In the genomic region with DNA sequence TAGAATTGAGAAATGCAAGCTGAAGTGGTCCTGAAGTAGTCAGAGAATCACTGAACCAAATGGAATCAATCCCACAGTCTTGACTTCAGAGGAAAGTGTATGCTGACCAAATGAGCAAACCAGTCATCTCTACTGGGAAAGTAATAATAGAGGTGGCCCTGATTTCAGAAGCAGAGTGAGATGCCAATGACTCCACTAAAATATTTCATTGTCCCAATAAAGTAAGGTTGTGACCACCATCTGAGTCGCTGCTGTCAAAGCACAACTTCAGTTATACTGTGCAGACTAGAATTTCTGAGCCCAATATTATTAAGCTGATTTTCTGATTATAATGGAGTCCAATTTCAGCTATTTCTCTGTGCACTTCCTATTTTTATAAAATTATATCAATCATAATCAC, we compare ENCODE assay signal across 29 cellular contexts.
"Had no signal": no experiment of that assay in that cellular context is flagged by ENCODE, and none has a peak within 500 bp of the region (broad histone marks: within the 10 kb centered on the region; RNA-seq: fewer than 3 reads in every experiment).

No MANE protein-coding gene starts in this region.

- H3K27me3 ChIP-seq: adrenal gland, brain microvascular endothelial cell, heart left ventricle, neural progenitor cell, right atrium auricular region had no signal

- H3K4me3 ChIP-seq: adrenal gland, coronary artery, heart left ventricle, left ventricle myocardium inferior, lung, neural progenitor cell, right atrium auricular region, thoracic aorta had no signal

- DNase-seq: activated CD4-positive, alpha-beta T cell treated with anti-CD3 and anti-CD28 coated beads for 36 hours; activated CD4-positive, CD25-positive, alpha-beta regulatory T cell; activated CD8-positive, alpha-beta memory T cell treated with anti-CD3 and anti-CD28 coated beads, Interleukin-2, amount 10 ng/mL, durations not matched to agents 7 days and 5 days; activated CD8-positive, alpha-beta T cell treated with anti-CD3 and anti-CD28 coated beads, Interleukin-2, amount 10 ng/mL, durations not matched to agents 7 days and 5 days; activated naive CD4-positive, alpha-beta T cell; activated T-cell treated with anti-CD3 and anti-CD28 coated beads, Interleukin-2, amount 50 U/mL, for 48 hours; adrenal gland; aorta; brain microvascular endothelial cell; effector memory CD8-positive, alpha-beta T cell; heart left ventricle; kidney glomerular epithelial cell; left ventricle myocardium inferior; mesendoderm; natural killer cell; occipital lobe; stimulated activated CD4-positive, alpha-beta T cell treated with anti-CD3 and anti-CD28 coated beads, Interleukin-15, amount 100 ng/mL, for 24 hours; T-helper 1 cell; trophoblast cell had no signal

- H3K36me3 ChIP-seq: adrenal gland, brain microvascular endothelial cell, heart left ventricle, left ventricle myocardium inferior, neural progenitor cell, right atrium auricular region, thoracic aorta had no signal

- H3K36me3 Mint-ChIP-seq: activated CD8-positive, alpha-beta memory T cell treated with anti-CD3 and anti-CD28 coated beads, Interleukin-2, amount 10 ng/mL, durations not matched to agents 7 days and 5 days; activated naive CD4-positive, alpha-beta T cell treated with anti-CD3 and anti-CD28 coated beads, Interleukin-2, amount 50 U/mL, for 72 hours; natural killer cell; neural progenitor cell had no signal

- H3K9me3 Mint-ChIP-seq: activated naive CD4-positive, alpha-beta T cell treated with anti-CD3 and anti-CD28 coated beads, Interleukin-2, amount 50 U/mL, for 72 hours; activated T-helper 2 cell treated with anti-CD3 and anti-CD28 coated beads, Interferon-gamma antibody, Interleukin-2, Interleukin-4, amounts not matched to agents 10 μg/mL and 5 μg/mL and 100 μg/mL, durations not matched to agents 14 hours and 24 hours and 36 hours; effector memory CD8-positive, alpha-beta T cell; natural killer cell; neural progenitor cell; stimulated activated naive CD8-positive, alpha-beta T cell treated with anti-CD3 and anti-CD28 coated beads, Interleukin-15, Interleukin-2, amounts not matched to agents 100 ng/mL and 50 ng/mL, for 24 hours; T-helper 2 cell treated with Interferon-gamma antibody and Interleukin-4, amounts not matched to agents 5 μg/mL and 100 μg/mL, for 36 hours had no signal

- H3K4me1 ChIP-seq: adrenal gland, neural progenitor cell had no signal

- H3K9me3 ChIP-seq: adrenal gland, heart left ventricle, left ventricle myocardium inferior, right atrium auricular region, thoracic aorta had no signal

- H3K27ac Mint-ChIP-seq: activated CD4-positive, alpha-beta T cell treated with anti-CD3 and anti-CD28 coated beads for 36 hours; activated CD8-positive, alpha-beta memory T cell treated with anti-CD3 and anti-CD28 coated beads, Interleukin-2, amount 10 ng/mL, durations not matched to agents 7 days and 5 days; activated CD8-positive, alpha-beta T cell treated with anti-CD3 and anti-CD28 coated beads, Interleukin-2, amount 10 ng/mL, durations not matched to agents 7 days and 5 days; activated naive CD4-positive, alpha-beta T cell treated with anti-CD3 and anti-CD28 coated beads, Interleukin-2, amount 50 U/mL, for 72 hours; activated T-helper 2 cell treated with anti-CD3 and anti-CD28 coated beads, Interferon-gamma antibody, Interleukin-2, Interleukin-4, amounts not matched to agents 10 μg/mL and 5 μg/mL and 100 μg/mL, durations not matched to agents 14 hours and 24 hours and 36 hours; effector memory CD8-positive, alpha-beta T cell; natural killer cell; neural progenitor cell; stimulated activated naive CD8-positive, alpha-beta T cell treated with anti-CD3 and anti-CD28 coated beads, Interleukin-15, Interleukin-2, amounts not matched to agents 100 ng/mL and 50 ng/mL, for 24 hours; T-helper 2 cell treated with Interferon-gamma antibody and Interleukin-4, amounts not matched to agents 5 μg/mL and 100 μg/mL, for 36 hours had no signal

- H3K4me2 ChIP-seq: neural progenitor cell had no signal

- H2AFZ ChIP-seq: neural progenitor cell had no signal

- H3K9ac ChIP-seq: neural progenitor cell had no signal

- H3K4me1 Mint-ChIP-seq: activated CD8-positive, alpha-beta memory T cell treated with anti-CD3 and anti-CD28 coated beads, Interleukin-2, amount 10 ng/mL, durations not matched to agents 7 days and 5 days; natural killer cell; neural progenitor cell had no signal

- FAIRE-seq: urothelium cell line had no signal

- H3K27ac ChIP-seq: adrenal gland, brain microvascular endothelial cell, coronary artery, left ventricle myocardium inferior, neural progenitor cell, right atrium auricular region, thoracic aorta had no signal

- H3K4me3 Mint-ChIP-seq: activated CD4-positive, alpha-beta T cell treated with anti-CD3 and anti-CD28 coated beads for 36 hours; activated CD8-positive, alpha-beta memory T cell treated with anti-CD3 and anti-CD28 coated beads, Interleukin-2, amount 10 ng/mL, durations not matched to agents 7 days and 5 days; activated CD8-positive, alpha-beta T cell treated with anti-CD3 and anti-CD28 coated beads, Interleukin-2, amount 10 ng/mL, durations not matched to agents 7 days and 5 days; effector memory CD8-positive, alpha-beta T cell; natural killer cell; neural progenitor cell; stimulated activated naive CD8-positive, alpha-beta T cell treated with anti-CD3 and anti-CD28 coated beads, Interleukin-15, Interleukin-2, amounts not matched to agents 100 ng/mL and 50 ng/mL, for 24 hours; T-helper 2 cell treated with Interferon-gamma antibody and Interleukin-4, amounts not matched to agents 5 μg/mL and 100 μg/mL, for 36 hours had no signal
